In genomic region chr13:51704399-51705306, GRCh38 we compare ENCODE assay signal across 15 cellular contexts.
A peak's percentile ranks its signal among the peaks of the same experiment; 100 is the strongest.
DNase-seq lines count a peak whose midpoint lies in the region; ATAC-seq and TF ChIP-seq lines count a peak whose summit lies in the region.
"Had no signal": no experiment of that assay in that cellular context is flagged by ENCODE, and none has a peak within 500 bp of the region (broad histone marks: within the 10 kb centered on the region; RNA-seq: fewer than 3 reads in every experiment).

No MANE protein-coding gene starts in this region.

- in situ Hi-C loops in brain microvascular endothelial cell (cut with HindIII; ENCODE audit: low pct_ligation_motif_present, low sequenced_read_pairs) = no loop called here

- no peaks in the 10 kb centered on the region for H3K27me3 ChIP-seq in brain microvascular endothelial cell (replicated peaks)
- H3K27me3 ChIP-seq: dorsolateral prefrontal cortex had no signal

- H3K27ac ChIP-seq in brain microvascular endothelial cell = no peak overlapping the region
- H3K27ac ChIP-seq: lower lobe of right lung, prostate gland had no signal

- peaks cover 23% of the 10 kb centered on the region for H3K4me1 Mint-ChIP-seq in CD14-positive monocyte
- peaks cover 0 to 14% (median 0%) of the 10 kb centered on the region in 4 donors for H3K4me1 Mint-ChIP-seq in naive thymus-derived CD8-positive, alpha-beta T cell

- TF ChIP-seq CTCF in CD14-positive monocyte (IDR thresholded peaks at IDR 0.05) (no peak), brain microvascular endothelial cell (IDR thresholded peaks at IDR 0.05; ENCODE audit: low read depth, low read length, missing control alignments) (no peak)

- no peaks in the 10 kb centered on the region for H3K27me3 Mint-ChIP-seq in CD14-positive monocyte (ENCODE audit: low read depth in 3 of 3)
- H3K27me3 Mint-ChIP-seq in naive thymus-derived CD8-positive, alpha-beta T cell = no peaks in the 10 kb centered on the region
- H3K27me3 Mint-ChIP-seq: activated CD8-positive, alpha-beta T cell treated with anti-CD3 and anti-CD28 coated beads for 36 hours; activated naive CD8-positive, alpha-beta T cell treated with anti-CD3 and anti-CD28 coated beads, Interleukin-2, amount 50 U/mL, for 24 hours had no signal

- ATAC-seq in GM19035 (IDR thresholded peaks at IDR 0.05; ENCODE audit: unreplicated experiment) (peak; percentile 60), HG02610 (IDR thresholded peaks at IDR 0.05; ENCODE audit: unreplicated experiment) (peak; percentile 76), HG03469 (IDR thresholded peaks at IDR 0.05; ENCODE audit: unreplicated experiment) (peak; percentile 77)
- ATAC-seq in naive thymus-derived CD8-positive, alpha-beta T cell = no peak
- ATAC-seq: activated CD8-positive, alpha-beta T cell treated with anti-CD3 and anti-CD28 coated beads for 36 hours; activated naive CD8-positive, alpha-beta T cell treated with anti-CD3 and anti-CD28 coated beads, Interleukin-2, amount 50 U/mL, for 24 hours; lower lobe of right lung had no signal

- H3K4me3 ChIP-seq in brain microvascular endothelial cell (ENCODE audit: low read depth, low read length) = no peak overlapping the region
- H3K4me3 ChIP-seq: dorsolateral prefrontal cortex, lower lobe of right lung, prostate gland had no signal

- no peaks in the 10 kb centered on the region for H3K36me3 ChIP-seq in brain microvascular endothelial cell (replicated peaks)
- H3K36me3 ChIP-seq: prostate gland had no signal

- DNase-seq in CD14-positive monocyte (ENCODE audit: low spot score) (no peak), brain microvascular endothelial cell (no peak), AG20443 (ENCODE audit: low spot score) (no peak)
- DNase-seq in central memory CD4-positive, alpha-beta T cell = no peak
- no peak for DNase-seq in naive thymus-derived CD8-positive, alpha-beta T cell
- DNase-seq: activated CD8-positive, alpha-beta T cell treated with anti-CD3 and anti-CD28 coated beads for 36 hours; activated naive CD8-positive, alpha-beta T cell treated with anti-CD3 and anti-CD28 coated beads, Interleukin-2, amount 50 U/mL, for 24 hours; dorsolateral prefrontal cortex; HCEC 1CT; KG1; lower lobe of right lung had no signal

- peaks cover 21 to 30% of the 10 kb centered on the region in 2 donors for H3K36me3 Mint-ChIP-seq in CD14-positive monocyte
- peaks cover 9 to 43% (median 30%) of the 10 kb centered on the region in 3 donors for H3K36me3 Mint-ChIP-seq in naive thymus-derived CD8-positive, alpha-beta T cell

- H3K27ac Mint-ChIP-seq in CD14-positive monocyte = peak overlapping the region in 5 of 7 donors; percentile 60 to 87 (median 70)
- peak overlapping the region in 1 of 10 donors; percentile 60 for H3K27ac Mint-ChIP-seq in naive thymus-derived CD8-positive, alpha-beta T cell
- H3K27ac Mint-ChIP-seq: activated CD8-positive, alpha-beta T cell treated with anti-CD3 and anti-CD28 coated beads for 36 hours; activated naive CD8-positive, alpha-beta T cell treated with anti-CD3 and anti-CD28 coated beads, Interleukin-2, amount 50 U/mL, for 24 hours had no signal

- no peak overlapping the region for H3K4me3 Mint-ChIP-seq in CD14-positive monocyte
- H3K4me3 Mint-ChIP-seq in naive thymus-derived CD8-positive, alpha-beta T cell = no peak overlapping the region
- H3K4me3 Mint-ChIP-seq: activated CD8-positive, alpha-beta T cell treated with anti-CD3 and anti-CD28 coated beads for 36 hours; activated naive CD8-positive, alpha-beta T cell treated with anti-CD3 and anti-CD28 coated beads, Interleukin-2, amount 50 U/mL, for 24 hours had no signal

- POLR2A ChIA-PET in naive thymus-derived CD8-positive, alpha-beta T cell (lab: Charles Lee) = no interaction called here

- intact Hi-C loops in CD14-positive monocyte (cut with micrococcal nuclease) = no loop called here

- H3K9me3 Mint-ChIP-seq in CD14-positive monocyte = peaks cover 0 to 2% (median 0%) of the 10 kb centered on the region in 7 donors
- peaks cover 0 to 2% (median 0%) of the 10 kb centered on the region in 9 donors for H3K9me3 Mint-ChIP-seq in naive thymus-derived CD8-positive, alpha-beta T cell
- H3K9me3 Mint-ChIP-seq: activated naive CD8-positive, alpha-beta T cell treated with anti-CD3 and anti-CD28 coated beads, Interleukin-2, amount 50 U/mL, for 24 hours had no signal

Comparison
In these comparisons a context has a peak if more than half of its experiments do, and no peak if none do; other contexts are left out.
1. ATAC-seq: peak in GM19035 (single experiment), HG02610 (single experiment) and HG03469 (single experiment); none in naive thymus-derived CD8-positive, alpha-beta T cell (0 of 2).